ENCODE assay signal across 4 cellular contexts in the genomic region with DNA sequence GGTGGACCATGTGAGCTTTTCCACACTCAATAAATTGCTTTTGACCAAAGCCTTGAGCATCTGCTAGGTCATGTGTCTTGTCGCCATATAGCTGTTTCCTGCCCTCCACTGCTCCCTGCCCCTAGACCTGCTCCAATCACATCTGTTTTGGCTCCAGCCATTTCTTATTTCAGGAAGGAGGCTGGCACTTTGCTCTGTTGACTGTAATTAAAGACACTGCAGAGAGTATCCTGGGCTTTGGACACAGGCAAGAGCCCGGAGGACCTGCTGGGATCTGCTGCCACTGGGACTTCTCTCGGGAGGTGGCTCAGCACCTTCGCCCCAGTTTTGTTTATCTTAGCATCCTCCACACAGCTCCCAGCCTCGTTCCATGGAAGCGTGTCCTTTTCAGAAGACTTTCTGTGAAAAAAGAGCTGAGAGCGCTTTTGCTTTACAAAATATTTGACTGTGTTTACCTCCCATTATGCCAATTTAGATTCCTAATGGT.
"Had no signal": no experiment of that assay in that cellular context is flagged by ENCODE, and none has a peak within 500 bp of the region (broad histone marks: within the 10 kb centered on the region; RNA-seq: fewer than 3 reads in every experiment).

No MANE protein-coding gene starts in this region.

- DNase-seq: H9, HCEC 1CT, IMR-90 had no signal

- H3K4me3 ChIP-seq: GM23338 had no signal
